Comparison of ENCODE assay signal across 22 cellular contexts in the genomic region with DNA sequence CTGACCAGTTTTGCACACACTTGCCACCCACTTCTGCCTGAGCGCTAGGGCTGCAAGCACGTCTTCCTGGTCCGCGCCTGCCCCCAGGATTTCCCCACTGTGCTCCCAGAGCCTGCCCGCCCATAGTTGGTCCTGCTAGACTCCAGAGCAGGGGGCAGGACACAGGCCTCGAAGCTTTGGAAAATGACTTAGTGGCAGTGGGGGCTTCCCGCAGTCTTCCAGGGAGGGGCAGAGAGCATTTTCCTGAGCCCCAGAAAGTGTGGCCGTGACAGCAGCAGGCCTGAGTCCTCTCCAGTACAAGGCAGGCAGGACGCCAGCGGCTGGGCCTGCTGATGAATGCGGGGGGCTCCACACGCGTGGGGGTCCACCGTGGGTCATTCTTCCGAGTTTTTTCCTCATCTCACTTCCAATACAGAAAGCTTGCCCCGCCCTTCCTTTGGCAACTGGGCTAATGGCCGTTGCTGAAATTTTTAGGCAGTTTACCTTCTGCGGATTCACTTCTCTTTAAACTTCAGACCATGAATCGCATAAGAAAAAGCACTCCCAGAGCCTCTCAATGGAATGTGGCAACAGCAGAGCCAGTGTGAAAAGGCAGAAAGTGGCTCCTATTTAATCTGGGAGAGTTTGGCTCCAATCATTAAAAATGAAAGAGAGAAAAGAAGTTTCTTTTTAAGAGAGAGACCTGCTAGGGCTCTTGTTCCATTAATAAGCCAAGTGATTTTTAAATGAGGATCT.
"Had no signal": no experiment of that assay in that cellular context is flagged by ENCODE, and none has a peak within 500 bp of the region (broad histone marks: within the 10 kb centered on the region; RNA-seq: fewer than 3 reads in every experiment).

No MANE protein-coding gene starts in this region.

- H3K27ac Mint-ChIP-seq: activated CD4-positive, alpha-beta memory T cell treated with anti-CD3 and anti-CD28 coated beads, Interleukin-2, amount 10 ng/mL, durations not matched to agents 7 days and 5 days; activated CD4-positive, alpha-beta T cell treated with anti-CD3 and anti-CD28 coated beads for 36 hours; activated naive CD4-positive, alpha-beta T cell treated with anti-CD3 and anti-CD28 coated beads for 36 hours; activated naive CD8-positive, alpha-beta T cell; activated T-helper 17 cell treated with anti-CD3 and anti-CD28 coated beads, Interleukin-2, amount 50 U/mL, for 72 hours had no signal

- H2AFZ ChIP-seq: PC-9 had no signal

- H3K9me3 Mint-ChIP-seq: activated CD4-positive, alpha-beta memory T cell treated with anti-CD3 and anti-CD28 coated beads, Interleukin-2, amount 10 ng/mL, durations not matched to agents 7 days and 5 days; activated naive CD4-positive, alpha-beta T cell treated with anti-CD3 and anti-CD28 coated beads for 36 hours had no signal

- H3K4me2 ChIP-seq: PC-9 had no signal

- H3K36me3 Mint-ChIP-seq: activated naive CD8-positive, alpha-beta T cell had no signal

- H3K27ac ChIP-seq: PC-9, SK-N-MC, VCaP had no signal

- H3K4me3 ChIP-seq: PC-9, SK-N-MC had no signal

- DNase-seq: activated CD4-positive, alpha-beta memory T cell treated with anti-CD3 and anti-CD28 coated beads, Interleukin-2, amount 10 ng/mL, durations not matched to agents 7 days and 5 days; activated CD4-positive, alpha-beta T cell treated with anti-CD3 and anti-CD28 coated beads for 36 hours; activated CD4-positive, alpha-beta T cell treated with anti-CD3 and anti-CD28 coated beads, Interleukin-2, amount 50 U/mL, for 1 hour; activated gamma-delta T cell; activated naive CD4-positive, alpha-beta T cell treated with anti-CD3 and anti-CD28 coated beads for 36 hours; activated T-cell treated with anti-CD3 and anti-CD28 coated beads for 4 hours; activated T-cell treated with anti-CD3 and anti-CD28 coated beads, Interleukin-2, amount 50 U/mL, for 48 hours; amygdala; cerebellar nuclear complex; NCI-H1092; NCI-H1417; NCI-H1930; NCI-H345; NCI-H510A; NCI-H526 treated with DMSO at 0.1 percent for 48 hours; NK-92 treated with Interleukin-12 subunit alpha and Interleukin-12 subunit beta, amount 100 ng/mL, for 24 hours; PC-9; T-helper 1 cell had no signal

- H3K4me3 Mint-ChIP-seq: activated CD4-positive, alpha-beta memory T cell treated with anti-CD3 and anti-CD28 coated beads, Interleukin-2, amount 10 ng/mL, durations not matched to agents 7 days and 5 days; activated CD4-positive, alpha-beta T cell treated with anti-CD3 and anti-CD28 coated beads for 36 hours; activated naive CD4-positive, alpha-beta T cell treated with anti-CD3 and anti-CD28 coated beads for 36 hours; activated naive CD8-positive, alpha-beta T cell; activated T-helper 17 cell treated with anti-CD3 and anti-CD28 coated beads, Interleukin-2, amount 50 U/mL, for 72 hours had no signal

- H3K27me3 Mint-ChIP-seq: activated CD4-positive, alpha-beta memory T cell treated with anti-CD3 and anti-CD28 coated beads, Interleukin-2, amount 10 ng/mL, durations not matched to agents 7 days and 5 days; activated CD4-positive, alpha-beta T cell treated with anti-CD3 and anti-CD28 coated beads for 36 hours had no signal

- ATAC-seq: activated CD4-positive, alpha-beta T cell treated with anti-CD3 and anti-CD28 coated beads for 36 hours; activated T-helper 17 cell treated with anti-CD3 and anti-CD28 coated beads, Interleukin-2, amount 50 U/mL, for 72 hours had no signal

- H3K4me1 Mint-ChIP-seq: activated CD4-positive, alpha-beta memory T cell treated with anti-CD3 and anti-CD28 coated beads, Interleukin-2, amount 10 ng/mL, durations not matched to agents 7 days and 5 days; activated CD4-positive, alpha-beta T cell treated with anti-CD3 and anti-CD28 coated beads for 36 hours; activated T-helper 17 cell treated with anti-CD3 and anti-CD28 coated beads, Interleukin-2, amount 50 U/mL, for 72 hours had no signal
